In genomic region chrX:102917801-102918200, GRCh38 we compare ENCODE assay signal across 18 cellular contexts. TPM values are rescaled to one million over a fixed set of nuclear protein-coding genes. Genes with fewer than 3 reads are reported as not detected.
DNase-seq lines count a peak whose midpoint lies in the region; ATAC-seq and TF ChIP-seq lines count a peak whose summit lies in the region.
"Had no signal": no experiment of that assay in that cellular context is flagged by ENCODE, and none has a peak within 500 bp of the region (broad histone marks: within the 10 kb centered on the region; RNA-seq: fewer than 3 reads in every experiment).

No MANE protein-coding gene starts in this region.

- TF ChIP-seq CTCF in Panc1 (IDR thresholded peaks at IDR 0.05) (no peak), foreskin keratinocyte (conservative IDR thresholded peaks at IDR 0.05) (no peak), neural progenitor cell (IDR thresholded peaks at IDR 0.05) (no peak)

- no peaks in the 10 kb centered on the region for H4K20me1 ChIP-seq in neural progenitor cell (ENCODE audit: low read depth)

- H3K4me2 ChIP-seq in neural progenitor cell = no peak overlapping the region

- H3K9ac ChIP-seq in neural progenitor cell = no peak overlapping the region

- no peak overlapping the region for H3K4me3 ChIP-seq in Panc1 (ENCODE audit: low read depth in 2 of 2, low read length in 2 of 2)
- no peak overlapping the region for H3K4me3 ChIP-seq in neural progenitor cell

- no peaks in the 10 kb centered on the region for H3K9me3 Mint-ChIP-seq in neural progenitor cell
- no peaks in the 10 kb centered on the region for H3K9me3 Mint-ChIP-seq in activated T-cell treated with anti-CD3 and anti-CD28 coated beads, Interleukin-2, amount 50 U/mL, for 4 hours
- H3K9me3 Mint-ChIP-seq: CD4-positive, alpha-beta T cell; HFFc6 had no signal

- in situ Hi-C loops in Panc1 (cut with HindIII; ENCODE audit: low pct_unique_long_range_greater_than_20kb, low sequenced_read_pairs) = no loop called here

- H3K4me1 Mint-ChIP-seq in neural progenitor cell = no peaks in the 10 kb centered on the region
- H3K4me1 Mint-ChIP-seq in activated T-cell treated with anti-CD3 and anti-CD28 coated beads, Interleukin-2, amount 50 U/mL, for 4 hours (ENCODE audit: low read depth) = no peaks in the 10 kb centered on the region

- H3K9me3 ChIP-seq in Panc1 (ENCODE audit: control insufficient read depth, insufficient read depth, low read depth, low read length) = no peaks in the 10 kb centered on the region
- peaks cover 14% of the 10 kb centered on the region for H3K9me3 ChIP-seq in neural progenitor cell (ENCODE audit: low read depth)
- H3K9me3 ChIP-seq: Caco-2 had no signal

- intact Hi-C loops in Panc1 (cut with micrococcal nuclease; ENCODE audit: unreplicated experiment) = no loop called here

- no peaks in the 10 kb centered on the region for H3F3A ChIP-seq in neural progenitor cell (ENCODE audit: low read depth)

- DNase-seq in M059J (ENCODE audit: low read depth) (peak; percentile 1), Panc1 (ENCODE audit: low read depth, low spot score) (no peak), foreskin keratinocyte (no peak), neural progenitor cell (ENCODE audit: low spot score) (peak; percentile 10), GM19238 (ENCODE audit: insufficient read length, low spot score) (no peak), NCI-H1048 (lab: John Stamatoyannopoulos, UW) (no peak), NCI-H510A treated with DMSO at 0.1 percent for 48 hours (lab: John Stamatoyannopoulos, UW) (no peak)
- DNase-seq in activated T-cell treated with anti-CD3 and anti-CD28 coated beads, Interleukin-2, amount 50 U/mL, for 4 hours = no peak
- DNase-seq: AML-193; Caco-2; CD4-positive, alpha-beta T cell; GF-D8; GOT3; H7; HFFc6 had no signal

- BruUV-seq in Panc1 (replicated peaks; lab: Mats Ljungman, UMichigan) = no TSS peak

- no peak overlapping the region for H3K4me3 Mint-ChIP-seq in neural progenitor cell
- no peak overlapping the region for H3K4me3 Mint-ChIP-seq in activated T-cell treated with anti-CD3 and anti-CD28 coated beads, Interleukin-2, amount 50 U/mL, for 4 hours
- H3K4me3 Mint-ChIP-seq: CD4-positive, alpha-beta T cell; HFFc6 had no signal

- CTCF ChIA-PET in Panc1 (lab: Charles Lee) = no interaction called here

- H3K27ac Mint-ChIP-seq in neural progenitor cell = no peak overlapping the region
- H3K27ac Mint-ChIP-seq: CD4-positive, alpha-beta T cell; HFFc6 had no signal

- H3K36me3 ChIP-seq in Panc1 (ENCODE audit: control insufficient read depth, insufficient read depth, low read length) = no peaks in the 10 kb centered on the region
- H3K36me3 ChIP-seq in neural progenitor cell = no peaks in the 10 kb centered on the region

- H3K4me1 ChIP-seq in Panc1 (ENCODE audit: control insufficient read depth, insufficient read depth, low read length) (no peaks in the 10 kb centered on the region), foreskin keratinocyte (no peaks in the 10 kb centered on the region), neural progenitor cell (no peaks in the 10 kb centered on the region)
- H3K4me1 ChIP-seq: Caco-2 had no signal

- H2AFZ ChIP-seq in neural progenitor cell (replicated peaks) = no peak overlapping the region

- no peaks in the 10 kb centered on the region for H3K79me2 ChIP-seq in neural progenitor cell (ENCODE audit: low read depth)

- no peak overlapping the region for H3K27ac ChIP-seq in Panc1 (ENCODE audit: low read length)
- no peak overlapping the region for H3K27ac ChIP-seq in foreskin keratinocyte
- H3K27ac ChIP-seq in neural progenitor cell = no peak overlapping the region
- H3K27ac ChIP-seq: C4-2B, HL-60 had no signal

- ATAC-seq in Panc1 = 0 out of 2 replicates have a peak, but pooled peaks have one; percentile 38
- peak; percentile 24 for ATAC-seq in foreskin keratinocyte
- no peak for ATAC-seq in activated T-cell treated with anti-CD3 and anti-CD28 coated beads, Interleukin-2, amount 50 U/mL, for 4 hours
- ATAC-seq: HCT116 had no signal

- POLR2A ChIA-PET in Panc1 (lab: Charles Lee) = no interaction called here

- no peaks in the 10 kb centered on the region for H3K27me3 Mint-ChIP-seq in neural progenitor cell (ENCODE audit: insufficient read depth, low read depth)
- no peaks in the 10 kb centered on the region for H3K27me3 Mint-ChIP-seq in activated T-cell treated with anti-CD3 and anti-CD28 coated beads, Interleukin-2, amount 50 U/mL, for 4 hours (ENCODE audit: low read depth)
- H3K27me3 Mint-ChIP-seq: CD4-positive, alpha-beta T cell had no signal

- H3K27me3 ChIP-seq in Panc1 (ENCODE audit: control insufficient read depth, insufficient read depth, low read length) (no peaks in the 10 kb centered on the region), foreskin keratinocyte (no peaks in the 10 kb centered on the region), neural progenitor cell (no peaks in the 10 kb centered on the region)

- no peaks in the 10 kb centered on the region for H3K36me3 Mint-ChIP-seq in neural progenitor cell
- no peaks in the 10 kb centered on the region for H3K36me3 Mint-ChIP-seq in activated T-cell treated with anti-CD3 and anti-CD28 coated beads, Interleukin-2, amount 50 U/mL, for 4 hours (ENCODE audit: insufficient read depth)

RNA-seq across cellular contexts. Expression of gene RAB40AL, which starts 19.3 kb away (rescaled TPM):
- 0.25 TPM in 1 of 2 replicates, not detected in the other for total RNA-seq in M059J (2014; rRNA removed; shearing (Covaris generic))
- total RNA-seq in Panc1 (2021; ENCODE audit: unreplicated experiment) = 0.44 TPM
- 0.46 TPM for polyA plus RNA-seq in Panc1 (2012; ENCODE audit: insufficient read length)
- 0.14 TPM in 1 of 2 replicates, not detected in the other for total RNA-seq in foreskin keratinocyte
- polyA plus RNA-seq in foreskin keratinocyte = not detected in 2 replicates
- 0.31 TPM in 1 of 2 replicates, not detected in the other for total RNA-seq in neural progenitor cell (ENCODE audit: low replicate concordance)
- total RNA-seq in activated T-cell treated with anti-CD3 and anti-CD28 coated beads, Interleukin-2, amount 50 U/mL, for 4 hours = under 1 TPM in 2 of 3 donors, not detected in 1; 0.19 to 0.33 TPM
- total RNA-seq: CD4-positive, alpha-beta T cell; HFFc6 had no signal

Comparison
In these comparisons a context has a peak if more than half of its experiments do, and no peak if none do; other contexts are left out.
1. DNase-seq: peak in M059J (single experiment) and neural progenitor cell (single experiment); none in Panc1 (single experiment), foreskin keratinocyte (0 of 2), GM19238 (single experiment), activated T-cell treated with anti-CD3 and anti-CD28 coated beads, Interleukin-2, amount 50 U/mL, for 4 hours (single experiment), NCI-H1048 (single experiment) and NCI-H510A treated with DMSO at 0.1 percent for 48 hours (single experiment).
2. ATAC-seq: peak in Panc1 (single experiment) and foreskin keratinocyte (single experiment); none in activated T-cell treated with anti-CD3 and anti-CD28 coated beads, Interleukin-2, amount 50 U/mL, for 4 hours (0 of 2).